ENCODE assay signal across 1 cellular context in genomic region chr5:40206030-40206429, GRCh38.
TF ChIP-seq lines count a peak whose summit lies in the region.

No MANE protein-coding gene starts in this region.

TF ChIP-seq in GM23338, 12 proteins besides CTCF, POLR2A, EP300 and RAD21 (continued from another document):
- TF ChIP-seq ZNF462 (CRISPR knock-in tag; IDR thresholded peaks at IDR 0.05): no peak
- TF ChIP-seq STAT1 (IDR thresholded peaks at IDR 0.05; ENCODE audit: unreplicated experiment): no peak
- no peak for TF ChIP-seq EZH2phosphoT487 (IDR thresholded peaks at IDR 0.05; ENCODE audit: unreplicated experiment)
TF ChIP-seq in GM23338: peak in this region for 0.
